Comparison of ENCODE assay signal across 12 cellular contexts in the genomic region with DNA sequence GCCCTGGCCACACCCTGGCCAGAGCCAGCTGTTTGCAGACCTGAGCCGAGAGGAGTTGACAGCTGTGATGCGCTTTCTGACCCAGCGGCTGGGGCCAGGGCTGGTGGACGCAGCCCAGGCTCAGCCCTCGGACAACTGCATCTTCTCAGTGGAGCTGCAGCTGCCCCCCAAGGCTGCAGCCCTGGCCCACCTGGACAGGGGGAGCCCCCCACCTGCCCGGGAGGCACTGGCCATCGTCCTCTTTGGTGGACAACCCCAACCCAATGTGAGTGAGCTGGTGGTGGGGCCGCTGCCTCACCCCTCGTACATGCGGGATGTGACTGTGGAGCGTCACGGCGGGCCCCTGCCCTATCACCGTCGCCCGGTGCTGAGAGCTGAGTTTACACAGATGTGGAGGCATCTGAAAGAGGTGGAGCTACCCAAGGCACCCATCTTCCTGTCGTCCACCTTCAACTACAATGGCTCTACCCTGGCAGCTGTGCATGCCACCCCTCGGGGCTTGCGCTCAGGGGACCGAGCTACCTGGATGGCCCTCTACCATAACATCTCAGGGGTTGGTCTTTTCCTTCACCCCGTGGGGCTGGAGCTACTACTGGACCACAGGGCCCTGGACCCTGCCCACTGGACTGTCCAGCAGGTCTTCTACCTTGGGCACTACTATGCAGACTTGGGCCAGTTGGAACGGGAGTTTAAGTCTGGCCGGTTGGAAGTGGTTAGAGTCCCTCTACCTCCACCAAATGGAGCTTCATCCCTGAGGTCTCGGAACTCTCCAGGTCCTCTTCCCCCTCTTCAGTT. TPM values are rescaled to one million over a fixed set of nuclear protein-coding genes. Genes with fewer than 3 reads are reported as not detected.
"Had no signal": no experiment of that assay in that cellular context is flagged by ENCODE, and none has a peak within 500 bp of the region (broad histone marks: within the 10 kb centered on the region; RNA-seq: fewer than 3 reads in every experiment).

No MANE protein-coding gene starts in this region.

- H3K27ac ChIP-seq: thoracic aorta had no signal

- ATAC-seq: WTC11 had no signal

- H3K9ac ChIP-seq: SK-N-SH had no signal

- FAIRE-seq: bronchial epithelial cell, TTC549 had no signal

- DNase-seq: activated T-cell treated with anti-CD3 and anti-CD28 coated beads for 4 hours; cerebellar nuclear complex; effector CD4-positive, alpha-beta T cell; natural killer cell; posterior cingulate gyrus; SK-N-SH had no signal

- H3K4me2 ChIP-seq: SK-N-SH had no signal

- H3K9me3 ChIP-seq: SK-N-SH, thoracic aorta had no signal

- H3K4me3 ChIP-seq: thoracic aorta had no signal

RNA-seq across cellular contexts. Expression of a gene that starts 46.3 kb away (rescaled TPM):
- total RNA-seq: activated CD4-positive, alpha-beta memory T cell treated with anti-CD3 and anti-CD28 coated beads for 36 hours; activated CD4-positive, alpha-beta T cell treated with anti-CD3 and anti-CD28 coated beads for 36 hours; bronchial epithelial cell; natural killer cell; thoracic aorta; WTC11 had no signal
- polyA plus RNA-seq: SK-N-SH had no signal
